In the genomic region with DNA sequence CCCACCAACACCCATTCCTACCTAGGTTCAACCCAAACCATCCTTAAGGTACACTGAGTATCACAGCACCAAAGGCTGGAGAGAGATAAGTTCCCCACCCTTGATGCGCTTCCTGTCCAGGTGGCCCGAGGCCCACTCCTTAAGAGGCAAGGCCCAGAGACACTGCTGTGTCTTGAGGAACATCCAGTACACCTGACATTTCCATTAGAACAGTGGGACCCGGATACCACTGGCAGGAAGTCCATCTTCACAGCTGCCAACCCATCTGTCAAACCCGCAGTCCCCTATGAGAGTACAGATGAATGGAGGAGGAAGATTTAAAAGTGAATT, we compare ENCODE assay signal across 2 cellular contexts.
TF ChIP-seq lines count a peak whose summit lies in the region.

No MANE protein-coding gene starts in this region.

TF ChIP-seq in A549, 52 proteins besides CTCF, POLR2A, EP300 and RAD21 (continued from another document):
- TF ChIP-seq MAFK (IDR thresholded peaks at IDR 0.05; ENCODE audit: partially characterized antibody) = no peak
- no peak for TF ChIP-seq HMGXB4 (CRISPR knock-in tag; IDR thresholded peaks at IDR 0.05; ENCODE audit: borderline replicate concordance)
- no peak for TF ChIP-seq HOXB5 (CRISPR knock-in tag; IDR thresholded peaks at IDR 0.05)
- TF ChIP-seq HES2 (IDR thresholded peaks at IDR 0.05) = no peak
- TF ChIP-seq JUN (IDR thresholded peaks at IDR 0.05) = no peak
- TF ChIP-seq RARB (CRISPR knock-in tag; IDR thresholded peaks at IDR 0.05) = no peak
- no peak for TF ChIP-seq CHD2 (IDR thresholded peaks at IDR 0.05; ENCODE audit: low read length, partially characterized antibody)
- TF ChIP-seq, protein P1, sequence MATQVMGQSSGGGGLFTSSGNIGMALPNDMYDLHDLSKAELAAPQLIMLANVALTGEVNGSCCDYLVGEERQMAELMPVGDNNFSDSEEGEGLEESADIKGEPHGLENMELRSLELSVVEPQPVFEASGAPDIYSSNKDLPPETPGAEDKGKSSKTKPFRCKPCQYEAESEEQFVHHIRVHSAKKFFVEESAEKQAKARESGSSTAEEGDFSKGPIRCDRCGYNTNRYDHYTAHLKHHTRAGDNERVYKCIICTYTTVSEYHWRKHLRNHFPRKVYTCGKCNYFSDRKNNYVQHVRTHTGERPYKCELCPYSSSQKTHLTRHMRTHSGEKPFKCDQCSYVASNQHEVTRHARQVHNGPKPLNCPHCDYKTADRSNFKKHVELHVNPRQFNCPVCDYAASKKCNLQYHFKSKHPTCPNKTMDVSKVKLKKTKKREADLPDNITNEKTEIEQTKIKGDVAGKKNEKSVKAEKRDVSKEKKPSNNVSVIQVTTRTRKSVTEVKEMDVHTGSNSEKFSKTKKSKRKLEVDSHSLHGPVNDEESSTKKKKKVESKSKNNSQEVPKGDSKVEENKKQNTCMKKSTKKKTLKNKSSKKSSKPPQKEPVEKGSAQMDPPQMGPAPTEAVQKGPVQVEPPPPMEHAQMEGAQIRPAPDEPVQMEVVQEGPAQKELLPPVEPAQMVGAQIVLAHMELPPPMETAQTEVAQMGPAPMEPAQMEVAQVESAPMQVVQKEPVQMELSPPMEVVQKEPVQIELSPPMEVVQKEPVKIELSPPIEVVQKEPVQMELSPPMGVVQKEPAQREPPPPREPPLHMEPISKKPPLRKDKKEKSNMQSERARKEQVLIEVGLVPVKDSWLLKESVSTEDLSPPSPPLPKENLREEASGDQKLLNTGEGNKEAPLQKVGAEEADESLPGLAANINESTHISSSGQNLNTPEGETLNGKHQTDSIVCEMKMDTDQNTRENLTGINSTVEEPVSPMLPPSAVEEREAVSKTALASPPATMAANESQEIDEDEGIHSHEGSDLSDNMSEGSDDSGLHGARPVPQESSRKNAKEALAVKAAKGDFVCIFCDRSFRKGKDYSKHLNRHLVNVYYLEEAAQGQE (IDR thresholded peaks at IDR 0.05) = no peak
- TF ChIP-seq EHMT2 (IDR thresholded peaks at IDR 0.05; ENCODE audit: low read depth) = no peak
- TF ChIP-seq PHF8 (IDR thresholded peaks at IDR 0.05; ENCODE audit: borderline replicate concordance, low read depth) = no peak

TF ChIP-seq in GM23338, 12 proteins besides CTCF, POLR2A, EP300 and RAD21:
- TF ChIP-seq ETS1 (IDR thresholded peaks at IDR 0.05) (no peak), ZNF331 (CRISPR knock-in tag; IDR thresholded peaks at IDR 0.05; ENCODE audit: low read depth) (no peak), EZH2phosphoT487 (IDR thresholded peaks at IDR 0.05; ENCODE audit: unreplicated experiment) (no peak), STAT1 (IDR thresholded peaks at IDR 0.05; ENCODE audit: unreplicated experiment) (no peak), ZNF114 (CRISPR knock-in tag; IDR thresholded peaks at IDR 0.05) (no peak), NANOG (IDR thresholded peaks at IDR 0.05; ENCODE audit: borderline replicate concordance) (no peak), ZNF462 (CRISPR knock-in tag; IDR thresholded peaks at IDR 0.05) (no peak)
